Comparison of ENCODE assay signal across 1 cellular context in genomic region chr11:35214181-35214770, GRCh38.
TF ChIP-seq lines count a peak whose summit lies in the region.

No MANE protein-coding gene starts in this region.

TF ChIP-seq in HCT116, 20 proteins besides CTCF, POLR2A, EP300 and RAD21 (continued from another document):
- no peak for TF ChIP-seq REST (IDR thresholded peaks at IDR 0.05; ENCODE audit: low read depth)
- TF ChIP-seq POLR2AphosphoS5 (IDR thresholded peaks at IDR 0.05; ENCODE audit: low read depth, low read length): no peak
- TF ChIP-seq JUND (IDR thresholded peaks at IDR 0.05): no peak
- TF ChIP-seq, protein P1, sequence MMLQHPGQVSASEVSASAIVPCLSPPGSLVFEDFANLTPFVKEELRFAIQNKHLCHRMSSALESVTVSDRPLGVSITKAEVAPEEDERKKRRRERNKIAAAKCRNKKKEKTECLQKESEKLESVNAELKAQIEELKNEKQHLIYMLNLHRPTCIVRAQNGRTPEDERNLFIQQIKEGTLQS (IDR thresholded peaks at IDR 0.05): no peak
- TF ChIP-seq CEBPB (IDR thresholded peaks at IDR 0.05; ENCODE audit: low read depth): no peak
- no peak for TF ChIP-seq YY1 (IDR thresholded peaks at IDR 0.05; ENCODE audit: extremely low read depth, insufficient replicate concordance, low read depth, low read length)
